12 cellular contexts compared by ENCODE assay signal in genomic region chr11:69298778-69299461, GRCh38. TPM values are rescaled to one million over a fixed set of nuclear protein-coding genes. Genes with fewer than 3 reads are reported as not detected.
A peak's percentile ranks its signal among the peaks of the same experiment; 100 is the strongest.
DNase-seq lines count a peak whose midpoint lies in the region; ATAC-seq and TF ChIP-seq lines count a peak whose summit lies in the region.
"Had no signal": no experiment of that assay in that cellular context is flagged by ENCODE, and none has a peak within 500 bp of the region (broad histone marks: within the 10 kb centered on the region; RNA-seq: fewer than 3 reads in every experiment).

No MANE protein-coding gene starts in this region.

- H3K27ac ChIP-seq in heart right ventricle, result peak overlapping the region in 9 of 10 donors; percentile 66 to 94 (median 83)
- peak overlapping the region; percentile 52 for H3K27ac ChIP-seq in layer of hippocampus (ENCODE audit: low read depth, low read length)
- H3K27ac ChIP-seq in vagina, result no peak overlapping the region

- H3K36me3 Mint-ChIP-seq in activated naive CD4-positive, alpha-beta T cell treated with anti-CD3 and anti-CD28 coated beads, Interleukin-2, amount 50 U/mL, for 72 hours, result no peaks in the 10 kb centered on the region

- WGBS in heart right ventricle, 2 donors, result 70 to 77% methylated on average over 17 of the region's 17 CpGs

- H3K4me1 ChIP-seq in heart right ventricle (peaks cover 26 to 78% (median 55%) of the 10 kb centered on the region in 9 donors), vagina (peaks cover 59% of the 10 kb centered on the region)

- DNase-seq in heart right ventricle, result no peak
- no peak for DNase-seq in Right ventricle myocardium superior
- DNase-seq in activated naive CD4-positive, alpha-beta T cell treated with anti-CD3 and anti-CD28 coated beads, Interleukin-2, amount 50 U/mL, for 72 hours (ENCODE audit: low spot score in 2 of 2), result no peak
- no peak for DNase-seq in vagina (ENCODE audit: extremely low spot score in 2 of 2)
- no peak for DNase-seq in DMS 273 treated with DMSO at 0.1 percent for 48 hours (lab: John Stamatoyannopoulos, UW)
- DNase-seq in nucleus accumbens (lab: John Stamatoyannopoulos, UW), result no peak
- DNase-seq in NCI-H187 treated with DMSO at 0.1 percent for 48 hours (lab: John Stamatoyannopoulos, UW), result no peak
- DNase-seq: DND-41; H9; NCI-H1436 treated with DMSO at 0.1 percent for 48 hours; stimulated activated CD4-positive, alpha-beta T cell treated with anti-CD3 and anti-CD28 coated beads, Interleukin-4, amount 100 ng/mL, for 24 hours had no signal

- TF ChIP-seq CTCF in heart right ventricle (IDR thresholded peaks at IDR 0.05) (no peak), vagina (IDR thresholded peaks at IDR 0.05) (no peak)

- no peak for TF ChIP-seq POLR2A in vagina (IDR thresholded peaks at IDR 0.05)

- peak overlapping the region; percentile 44 to 88 for H3K27ac Mint-ChIP-seq in activated naive CD4-positive, alpha-beta T cell treated with anti-CD3 and anti-CD28 coated beads, Interleukin-2, amount 50 U/mL, for 72 hours

- intact Hi-C loops in heart right ventricle (cut with DNase I), result loop anchor here in 8 of 10 donors (5.0 to 10.0 kb wide), 6 partner anchors 116 to 343 kb away; partner anchors contain the start of gene CCND1 (in 1 of the 8)
- intact Hi-C loops in Right ventricle myocardium superior (cut with DNase I), result loop anchor here (10.0 kb wide), 1 partner anchor 146 kb away; no protein-coding TSS in a partner anchor
- intact Hi-C loops in vagina (cut with DNase I), result loop anchor here (5.0 kb wide), 1 partner anchor 343 kb away; the partner anchor contains the start of gene CCND1

- ATAC-seq in heart right ventricle (no peak), Right ventricle myocardium superior (ENCODE audit: poor library complexity) (no peak)
- no peak for ATAC-seq in activated naive CD4-positive, alpha-beta T cell treated with anti-CD3 and anti-CD28 coated beads, Interleukin-2, amount 50 U/mL, for 72 hours

- no peaks in the 10 kb centered on the region for H3K9me3 Mint-ChIP-seq in activated naive CD4-positive, alpha-beta T cell treated with anti-CD3 and anti-CD28 coated beads, Interleukin-2, amount 50 U/mL, for 72 hours
- H3K9me3 Mint-ChIP-seq: H9 had no signal

- H3K9me3 ChIP-seq in heart right ventricle (peaks cover 0 to 5% (median 0%) of the 10 kb centered on the region in 11 donors), vagina (no peaks in the 10 kb centered on the region)

- H3K4me3 ChIP-seq in heart right ventricle, result peak overlapping the region in 3 of 10 donors; percentile 2 to 43 (median 32)
- peak overlapping the region; percentile 10 to 32 for H3K4me3 ChIP-seq in vagina

- H3K36me3 ChIP-seq in heart right ventricle (no peaks in the 10 kb centered on the region), vagina (no peaks in the 10 kb centered on the region)

- H3K27me3 ChIP-seq in heart right ventricle (no peaks in the 10 kb centered on the region), layer of hippocampus (ENCODE audit: control insufficient read depth, insufficient read depth, low read length) (peaks cover 10% of the 10 kb centered on the region), vagina (no peaks in the 10 kb centered on the region)

RNA-seq across cellular contexts. Expression of gene MYEOV, which starts 5.0 kb away (rescaled TPM):
- not detected for total RNA-seq in heart right ventricle
- polyA plus RNA-seq in heart right ventricle, result under 1 TPM in 1 of 2 donors, not detected in 1; 0.07 TPM
- total RNA-seq in Right ventricle myocardium superior, result not detected
- total RNA-seq in activated naive CD4-positive, alpha-beta T cell treated with anti-CD3 and anti-CD28 coated beads, Interleukin-2, amount 50 U/mL, for 72 hours, result not detected
- total RNA-seq in vagina, result 13.3 TPM

Comparison
In these comparisons a context has a peak if more than half of its experiments do, and no peak if none do; other contexts are left out.
1. RNA of gene MYEOV, which starts 5.0 kb away (total RNA-seq): 13.3 TPM in vagina (single experiment); not detected in heart right ventricle, not detected in Right ventricle myocardium superior (single experiment) and not detected in activated naive CD4-positive, alpha-beta T cell treated with anti-CD3 and anti-CD28 coated beads, Interleukin-2, amount 50 U/mL, for 72 hours; every median in the first group is over 10 times any median in the second.